In the genomic region with DNA sequence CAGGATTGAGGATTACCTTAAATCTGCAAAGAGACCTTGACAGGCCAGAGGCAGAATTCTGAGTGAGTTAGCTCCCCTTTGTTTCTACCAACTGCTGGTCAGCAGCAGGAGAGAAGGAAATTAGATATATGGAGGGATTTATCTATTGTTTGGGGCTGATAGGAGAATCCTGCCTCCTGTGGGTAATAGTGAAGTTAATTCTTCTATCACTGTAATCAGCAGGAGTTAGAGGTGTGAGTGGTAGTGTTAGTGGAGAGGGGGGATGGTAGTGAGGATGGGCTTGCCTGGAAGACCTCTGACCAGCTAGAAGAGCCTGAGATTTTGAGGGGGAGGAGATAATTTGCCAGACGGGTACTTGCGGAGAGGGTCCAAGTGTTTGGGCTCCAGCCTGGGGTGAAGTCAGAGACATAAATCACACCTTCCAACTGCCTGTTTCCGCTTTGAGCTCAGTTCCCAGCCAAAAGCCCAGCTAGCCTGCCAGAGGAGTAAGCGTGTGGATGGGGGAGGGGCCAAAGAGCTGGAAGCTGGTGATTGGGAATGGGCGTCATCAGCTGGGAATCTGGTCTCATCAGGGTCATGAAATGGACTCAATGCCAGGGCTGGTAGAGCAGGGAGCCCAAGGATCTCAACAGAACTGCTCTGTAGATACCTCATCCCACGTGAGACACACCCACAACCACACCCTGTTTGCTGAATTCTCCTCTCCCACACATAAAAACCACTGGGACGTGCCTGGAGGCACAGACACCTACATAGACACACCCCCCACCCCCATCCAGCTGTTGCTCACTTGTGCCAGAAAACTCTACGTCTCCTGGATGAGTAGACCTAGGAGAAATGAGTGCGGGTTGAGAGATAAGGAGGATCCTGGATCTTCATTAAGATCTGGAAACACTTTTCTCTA, we compare ENCODE assay signal across 11 cellular contexts. TPM values are rescaled to one million over a fixed set of nuclear protein-coding genes. Genes with fewer than 3 reads are reported as not detected.
DNase-seq lines count a peak whose midpoint lies in the region; ATAC-seq, FAIRE-seq and TF ChIP-seq lines count a peak whose summit lies in the region.
"Had no signal": no experiment of that assay in that cellular context is flagged by ENCODE, and none has a peak within 500 bp of the region (broad histone marks: within the 10 kb centered on the region; RNA-seq: fewer than 3 reads in every experiment).

No MANE protein-coding gene starts in this region.

- H3K36me3 ChIP-seq in bronchial epithelial cell (ENCODE audit: control insufficient read depth, insufficient read depth, low read length) (no peaks in the 10 kb centered on the region), lower lobe of right lung (no peaks in the 10 kb centered on the region), vagina (no peaks in the 10 kb centered on the region), spleen (no peaks in the 10 kb centered on the region)

- no peak overlapping the region for H3K27ac Mint-ChIP-seq in activated naive CD4-positive, alpha-beta T cell treated with anti-CD3 and anti-CD28 coated beads, Interleukin-2, amount 50 U/mL, for 72 hours

- intact Hi-C loops in lower lobe of right lung (cut with DNase I) (no loop called here), vagina (cut with DNase I) (no loop called here), spleen (cut with DNase I; ENCODE audit: low total_unique reads) (no loop called here)

- H3K4me3 ChIP-seq in bronchial epithelial cell (ENCODE audit: low read depth, low read length) (no peak overlapping the region), lower lobe of right lung (no peak overlapping the region), vagina (peak overlapping the region in 1 of 2 donors; percentile 5), spleen (no peak overlapping the region)

- WGBS in spleen, 5 donors, result 27 to 48% (median 38%) methylated on average over 8 to 9 of the region's 9 CpGs

- H3K9me3 ChIP-seq in lower lobe of right lung (no peaks in the 10 kb centered on the region), vagina (no peaks in the 10 kb centered on the region), spleen (no peaks in the 10 kb centered on the region)

- no peak for DNase-seq in activated naive CD4-positive, alpha-beta T cell treated with anti-CD3 and anti-CD28 coated beads, Interleukin-2, amount 50 U/mL, for 72 hours (ENCODE audit: low spot score in 2 of 2)
- DNase-seq in activated naive CD4-positive, alpha-beta T cell treated with anti-CD3 and anti-CD28 coated beads, Interleukin-2, amount 50 U/mL, for 16 hours, result no peak
- DNase-seq in bronchial epithelial cell (ENCODE audit: low read depth), result peak; percentile 97
- no peak for DNase-seq in lower lobe of right lung
- DNase-seq in vagina (ENCODE audit: extremely low spot score in 2 of 2), result no peak
- no peak for DNase-seq in NAMALWA (ENCODE audit: low spot score)
- no peak for DNase-seq in midbrain (lab: John Stamatoyannopoulos, UW)
- DNase-seq in spleen, result no peak
- DNase-seq: MM.1S had no signal

- peak overlapping the region; percentile 65 for H3K27ac ChIP-seq in lower lobe of right lung
- H3K27ac ChIP-seq in vagina, result peak overlapping the region; percentile 33
- H3K27ac ChIP-seq in spleen, result no peak overlapping the region

- no peak for TF ChIP-seq CTCF in bronchial epithelial cell (IDR thresholded peaks at IDR 0.05; ENCODE audit: insufficient read depth, low read length, severe bottlenecking)
- TF ChIP-seq CTCF in lower lobe of right lung (IDR thresholded peaks at IDR 0.05), result no peak
- TF ChIP-seq CTCF in vagina (IDR thresholded peaks at IDR 0.05), result no peak
- TF ChIP-seq CTCF in spleen (IDR thresholded peaks at IDR 0.05 in 8 of 11, conservative IDR thresholded peaks at IDR 0.05 in 3 of 11), result no peak

- H3K9me3 Mint-ChIP-seq in activated naive CD4-positive, alpha-beta T cell treated with anti-CD3 and anti-CD28 coated beads, Interleukin-2, amount 50 U/mL, for 72 hours, result no peaks in the 10 kb centered on the region

- no peaks in the 10 kb centered on the region for H3K27me3 ChIP-seq in bronchial epithelial cell (ENCODE audit: control insufficient read depth, insufficient read depth, low read length)
- peaks cover 2% of the 10 kb centered on the region for H3K27me3 ChIP-seq in lower lobe of right lung (ENCODE audit: low read depth)
- H3K27me3 ChIP-seq in vagina, result no peaks in the 10 kb centered on the region
- peaks cover 0 to 59% (median 6%) of the 10 kb centered on the region in 7 donors for H3K27me3 ChIP-seq in spleen (replicated peaks in 1 of 7)

- FAIRE-seq in bronchial epithelial cell (lab: Jason Lieb, UNC), result peak; percentile 28

- ATAC-seq in activated naive CD4-positive, alpha-beta T cell treated with anti-CD3 and anti-CD28 coated beads, Interleukin-2, amount 50 U/mL, for 72 hours, result peak; percentile 21 to 79
- ATAC-seq in lower lobe of right lung, result peak; percentile 52 to 63

- H3K36me3 Mint-ChIP-seq in activated naive CD4-positive, alpha-beta T cell treated with anti-CD3 and anti-CD28 coated beads, Interleukin-2, amount 50 U/mL, for 72 hours, result no peaks in the 10 kb centered on the region

- peaks cover 67% of the 10 kb centered on the region for H3K4me1 ChIP-seq in lower lobe of right lung
- peaks cover 37% of the 10 kb centered on the region for H3K4me1 ChIP-seq in vagina
- peaks cover 9 to 52% (median 37%) of the 10 kb centered on the region in 6 donors for H3K4me1 ChIP-seq in spleen

- no peak for TF ChIP-seq POLR2A in vagina (IDR thresholded peaks at IDR 0.05)
- TF ChIP-seq POLR2A in spleen (IDR thresholded peaks at IDR 0.05), result no peak

RNA-seq across cellular contexts. Expression of a gene that starts 13.1 kb away (rescaled TPM):
- total RNA-seq in activated naive CD4-positive, alpha-beta T cell treated with anti-CD3 and anti-CD28 coated beads, Interleukin-2, amount 50 U/mL, for 72 hours, result 10 to 100 TPM; 29.4 to 53.5 TPM
- total RNA-seq in bronchial epithelial cell (53.5 and 98.5 TPM in 2 replicates), lower lobe of right lung (97.1 TPM), vagina (95.0 TPM), spleen (10 to 100 TPM; 20.8 to 44.9 (median 36.3) TPM)
- polyA plus RNA-seq in spleen, result 1 to 10 TPM; 7.0 to 9.5 (median 9.1) TPM

RNA-seq across cellular contexts. Expression of a gene that starts 41.2 kb away (rescaled TPM):
- total RNA-seq in activated naive CD4-positive, alpha-beta T cell treated with anti-CD3 and anti-CD28 coated beads, Interleukin-2, amount 50 U/mL, for 72 hours, result 10 to 100 TPM in 1 of 2 donors, 1 to 10 TPM in 1; 9.3 to 10.1 TPM
- total RNA-seq in bronchial epithelial cell, result not detected in 2 replicates
- total RNA-seq in lower lobe of right lung, result 4.5 TPM
- total RNA-seq in vagina, result 2.7 TPM
- total RNA-seq in spleen, result 10 to 100 TPM in 1 of 7 donors, 1 to 10 TPM in 6; 1.3 to 16.2 (median 3.6) TPM
- 1 to 10 TPM; 5.3 to 8.8 (median 6.6) TPM for polyA plus RNA-seq in spleen
- total RNA-seq: epithelial cell of proximal tubule, temporal lobe had no signal

RNA-seq across cellular contexts. Expression of a gene that starts 47.6 kb away (rescaled TPM):
- 1 to 10 TPM; 1.2 to 1.8 TPM for total RNA-seq in activated naive CD4-positive, alpha-beta T cell treated with anti-CD3 and anti-CD28 coated beads, Interleukin-2, amount 50 U/mL, for 72 hours
- total RNA-seq in bronchial epithelial cell (5.3 and 7.6 TPM in 2 replicates), lower lobe of right lung (28.3 TPM), vagina (38.8 TPM), spleen (10 to 100 TPM; 19.9 to 40.3 (median 27.2) TPM)
- 10 to 100 TPM in 2 of 3 donors, 1 to 10 TPM in 1; 7.4 to 12.5 (median 12.4) TPM for polyA plus RNA-seq in spleen

Comparison
In these comparisons a context has a peak if more than half of its experiments do, and no peak if none do; other contexts are left out.
1. H3K27ac ChIP-seq: peak in lower lobe of right lung (single experiment) and vagina (single experiment); none in spleen (0 of 8).